In genomic region chr1:228366062-228366850, GRCh38 we compare ENCODE assay signal across 20 cellular contexts. TPM values are rescaled to one million over a fixed set of nuclear protein-coding genes. Genes with fewer than 3 reads are reported as not detected.
DNase-seq lines count a peak whose midpoint lies in the region; ATAC-seq and TF ChIP-seq lines count a peak whose summit lies in the region.
"Had no signal": no experiment of that assay in that cellular context is flagged by ENCODE, and none has a peak within 500 bp of the region (broad histone marks: within the 10 kb centered on the region; RNA-seq: fewer than 3 reads in every experiment).

No MANE protein-coding gene starts in this region.

- intact Hi-C loops in left ventricle myocardium inferior (cut with micrococcal nuclease) (no loop called here), posterior vena cava (cut with DNase I) (no loop called here), testis (cut with DNase I; ENCODE audit: low total_unique reads) (no loop called here)

- no peak overlapping the region for H3K4me3 Mint-ChIP-seq in WTC11
- H3K4me3 Mint-ChIP-seq: CD4-positive, CD25-positive, alpha-beta regulatory T cell had no signal

- no peaks in the 10 kb centered on the region for H3K36me3 Mint-ChIP-seq in WTC11
- H3K36me3 Mint-ChIP-seq: CD4-positive, CD25-positive, alpha-beta regulatory T cell had no signal

- no peak for TF ChIP-seq POLR2A in testis (IDR thresholded peaks at IDR 0.05)

- H3K9me3 ChIP-seq in left ventricle myocardium inferior (replicated peaks) (no peaks in the 10 kb centered on the region), testis (no peaks in the 10 kb centered on the region)
- H3K9me3 ChIP-seq: A549 had no signal

- POLR2A ChIA-PET in WTC11 (lab: Charles Lee): no interaction called here

- peak overlapping the region; percentile 95 for H3K27ac ChIP-seq in left ventricle myocardium inferior (replicated peaks)
- H3K27ac ChIP-seq in testis: no peak overlapping the region
- H3K27ac ChIP-seq: A549 had no signal

- 92 to 95% methylated on average over 4 to 20 of the region's 23 CpGs for WGBS in testis, 2 donors

- peaks cover 56% of the 10 kb centered on the region for H3K4me1 ChIP-seq in left ventricle myocardium inferior
- H3K4me1 ChIP-seq in testis: peaks cover 15% of the 10 kb centered on the region
- H3K4me1 ChIP-seq: A549 had no signal

- H3K36me3 ChIP-seq in left ventricle myocardium inferior (peaks cover 7% of the 10 kb centered on the region), testis (ENCODE audit: low read depth, missing control alignments) (no peaks in the 10 kb centered on the region)

- no peak for ATAC-seq in WTC11
- no peak for ATAC-seq in HG03039 (IDR thresholded peaks at IDR 0.05; ENCODE audit: unreplicated experiment)
- ATAC-seq: A549, GM12878 had no signal

- CTCF ChIA-PET in WTC11 (lab: Charles Lee): no interaction called here

- H3K9me3 Mint-ChIP-seq in WTC11: no peaks in the 10 kb centered on the region
- H3K9me3 Mint-ChIP-seq: CD4-positive, CD25-positive, alpha-beta regulatory T cell had no signal

- H3K27ac Mint-ChIP-seq in WTC11: no peak overlapping the region
- H3K27ac Mint-ChIP-seq: CD4-positive, CD25-positive, alpha-beta regulatory T cell had no signal

- H3K27me3 Mint-ChIP-seq in WTC11 (ENCODE audit: low read depth): no peaks in the 10 kb centered on the region; the same call in 1 of the 2 replicates
- H3K27me3 Mint-ChIP-seq: CD4-positive, CD25-positive, alpha-beta regulatory T cell had no signal

- H3K4me1 Mint-ChIP-seq in WTC11: peaks cover 3% of the 10 kb centered on the region; the same call in 1 of the 2 replicates
- H3K4me1 Mint-ChIP-seq: CD4-positive, CD25-positive, alpha-beta regulatory T cell had no signal

- DNase-seq in 8988T (peak; percentile 24), WTC11 (ENCODE audit: low spot score) (peak; percentile 8), left ventricle myocardium inferior (no peak), posterior vena cava (ENCODE audit: low spot score) (peak; percentile 76), NCI-H187 treated with DMSO at 0.1 percent for 48 hours (lab: John Stamatoyannopoulos, UW) (no peak), testis (no peak), RKO (ENCODE audit: low spot score) (no peak)
- DNase-seq: Calu3; CD4-positive, CD25-positive, alpha-beta regulatory T cell; DMS79; KG1; NCI-H1048; NCI-H146; NCI-H345; NK-92 treated with Interleukin-12 subunit alpha and Interleukin-12 subunit beta, amount 100 ng/mL, for 24 hours had no signal

- TF ChIP-seq CTCF in WTC11 (IDR thresholded peaks at IDR 0.05): no peak
- TF ChIP-seq CTCF in left ventricle myocardium inferior (IDR thresholded peaks at IDR 0.05; ENCODE audit: borderline replicate concordance): no peak
- no peak for TF ChIP-seq CTCF in testis (IDR thresholded peaks at IDR 0.05)

- H3K4me3 ChIP-seq in left ventricle myocardium inferior (peak overlapping the region; percentile 67), testis (no peak overlapping the region)
- H3K4me3 ChIP-seq: A549, GM12878 had no signal

- H3K27me3 ChIP-seq in left ventricle myocardium inferior (ENCODE audit: low read depth): peaks cover 25% of the 10 kb centered on the region
- no peaks in the 10 kb centered on the region for H3K27me3 ChIP-seq in testis

TF ChIP-seq in WTC11, 78 proteins besides CTCF, POLR2A, EP300 and RAD21:
- no peak for TF ChIP-seq GABPB1 (CRISPR knock-in tag; IDR thresholded peaks at IDR 0.05)
- no peak for TF ChIP-seq ZNF671 (CRISPR knock-in tag; IDR thresholded peaks at IDR 0.05)

RNA-seq across cellular contexts. Expression of gene TRIM11, which starts 40.4 kb away (rescaled TPM):
- total RNA-seq in WTC11 (2021) (27.9 to 34.3 TPM (median 28.4 TPM) in 3 replicates), left ventricle myocardium inferior (6.2 TPM), posterior vena cava (10 to 100 TPM; 12.7 to 13.3 TPM), testis (10 to 100 TPM; 30.1 to 37.8 TPM)
- 19.5 TPM for polyA plus RNA-seq in testis (ENCODE audit: insufficient read depth, low read depth, low replicate concordance)

RNA-seq across cellular contexts. Expression of gene TRIM17, which starts 50.4 kb away (rescaled TPM):
- total RNA-seq in WTC11 (2021): 1.5 to 2.7 TPM (median 2.6 TPM) in 3 replicates
- 0.36 TPM for total RNA-seq in left ventricle myocardium inferior
- 1 to 10 TPM in 1 of 2 donors, under 1 TPM in 1; 0.38 to 1.9 TPM for total RNA-seq in posterior vena cava
- total RNA-seq in testis: 10 to 100 TPM; 21.4 to 33.6 TPM
- polyA plus RNA-seq in testis (ENCODE audit: insufficient read depth, low read depth, low replicate concordance): 37.4 TPM
- total RNA-seq: G401, GM12878, M059J had no signal
- polyA plus RNA-seq: A549 had no signal

Comparison
In these comparisons a context has a peak if more than half of its experiments do, and no peak if none do; other contexts are left out.
1. DNase-seq: peak in 8988T (single experiment), WTC11 (single experiment) and posterior vena cava (single experiment); none in left ventricle myocardium inferior (single experiment), NCI-H187 treated with DMSO at 0.1 percent for 48 hours (single experiment), testis (single experiment) and RKO (single experiment).